In genomic region chr5:33491941-33492340, GRCh38 we compare ENCODE assay signal across 14 cellular contexts.
"Had no signal": no experiment of that assay in that cellular context is flagged by ENCODE, and none has a peak within 500 bp of the region (broad histone marks: within the 10 kb centered on the region; RNA-seq: fewer than 3 reads in every experiment).

No MANE protein-coding gene starts in this region.

- H3K36me3 Mint-ChIP-seq: T-cell had no signal

- H3K27ac ChIP-seq: colonic mucosa, uterus, VCaP had no signal

- H3K4me3 Mint-ChIP-seq: activated CD4-positive, alpha-beta T cell treated with anti-CD3 and anti-CD28 coated beads for 36 hours; activated CD8-positive, alpha-beta T cell treated with anti-CD3 and anti-CD28 coated beads, Interleukin-2, amount 10 ng/mL, durations not matched to agents 7 days and 5 days; activated naive CD8-positive, alpha-beta T cell treated with anti-CD3 and anti-CD28 coated beads, Interleukin-2, amount 50 U/mL, for 24 hours; T-cell had no signal

- ATAC-seq: activated CD4-positive, alpha-beta T cell treated with anti-CD3 and anti-CD28 coated beads for 36 hours; activated CD8-positive, alpha-beta T cell treated with anti-CD3 and anti-CD28 coated beads, Interleukin-2, amount 10 ng/mL, durations not matched to agents 7 days and 5 days; activated naive CD8-positive, alpha-beta T cell treated with anti-CD3 and anti-CD28 coated beads, Interleukin-2, amount 50 U/mL, for 24 hours; left ventricle myocardium superior; T-cell had no signal

- H3K9me3 ChIP-seq: colonic mucosa, uterus had no signal

- H3K27me3 Mint-ChIP-seq: activated CD4-positive, alpha-beta T cell treated with anti-CD3 and anti-CD28 coated beads for 36 hours; activated naive CD8-positive, alpha-beta T cell treated with anti-CD3 and anti-CD28 coated beads, Interleukin-2, amount 50 U/mL, for 24 hours; T-cell had no signal

- FAIRE-seq: astrocyte, small intestine had no signal

- H3K4me1 ChIP-seq: colonic mucosa, uterus had no signal

- H3K4me3 ChIP-seq: colonic mucosa, uterus had no signal

- H3K36me3 ChIP-seq: colonic mucosa, uterus had no signal

- H3K27ac Mint-ChIP-seq: activated CD4-positive, alpha-beta T cell treated with anti-CD3 and anti-CD28 coated beads for 36 hours; activated CD8-positive, alpha-beta T cell treated with anti-CD3 and anti-CD28 coated beads, Interleukin-2, amount 10 ng/mL, durations not matched to agents 7 days and 5 days; activated naive CD8-positive, alpha-beta T cell treated with anti-CD3 and anti-CD28 coated beads, Interleukin-2, amount 50 U/mL, for 24 hours; T-cell had no signal

- H3K4me1 Mint-ChIP-seq: activated CD4-positive, alpha-beta T cell treated with anti-CD3 and anti-CD28 coated beads for 36 hours; activated naive CD8-positive, alpha-beta T cell treated with anti-CD3 and anti-CD28 coated beads, Interleukin-2, amount 50 U/mL, for 24 hours had no signal

- H3K9me3 Mint-ChIP-seq: activated naive CD8-positive, alpha-beta T cell treated with anti-CD3 and anti-CD28 coated beads, Interleukin-2, amount 50 U/mL, for 24 hours; T-cell had no signal

- H3K27me3 ChIP-seq: colonic mucosa, uterus had no signal

- DNase-seq: activated CD4-positive, alpha-beta T cell treated with anti-CD3 and anti-CD28 coated beads for 36 hours; activated CD8-positive, alpha-beta memory T cell treated with anti-CD3 and anti-CD28 coated beads, Interleukin-2, amount 50 U/mL, for 48 hours; activated CD8-positive, alpha-beta T cell treated with anti-CD3 and anti-CD28 coated beads, Interleukin-2, amount 10 ng/mL, durations not matched to agents 7 days and 5 days; activated naive CD4-positive, alpha-beta T cell; activated naive CD8-positive, alpha-beta T cell treated with anti-CD3 and anti-CD28 coated beads, Interleukin-2, amount 50 U/mL, for 24 hours; caudate nucleus; colonic mucosa; left ventricle myocardium superior; small intestine; T-cell; T1000; uterus had no signal
